Comparison of ENCODE assay signal across 24 cellular contexts in the genomic region with DNA sequence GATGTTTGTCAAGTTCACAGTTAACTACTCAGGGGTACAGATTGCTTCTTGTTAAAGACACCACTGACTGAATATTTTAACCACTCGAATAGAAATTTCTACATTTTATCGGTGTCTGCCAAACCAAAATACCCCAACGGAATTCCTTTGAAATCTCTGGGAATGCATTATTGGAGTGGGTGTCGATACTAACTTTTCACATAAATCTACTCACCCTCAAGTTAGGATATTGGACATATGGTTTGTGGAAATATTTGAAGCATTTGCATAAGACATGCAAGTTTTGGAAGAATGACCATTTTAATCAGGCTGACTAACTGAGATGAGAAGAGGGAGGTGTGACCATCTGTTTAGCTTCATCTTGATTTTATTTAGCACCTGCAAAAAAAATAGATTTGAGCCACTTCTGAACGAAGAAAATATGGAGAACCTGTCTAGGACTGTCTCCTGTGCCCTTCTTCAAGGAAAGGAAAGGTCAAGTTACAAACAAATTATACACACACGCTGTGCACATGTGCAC.
"Had no signal": no experiment of that assay in that cellular context is flagged by ENCODE, and none has a peak within 500 bp of the region (broad histone marks: within the 10 kb centered on the region; RNA-seq: fewer than 3 reads in every experiment).

No MANE protein-coding gene starts in this region.

- H3K36me3 Mint-ChIP-seq: activated naive CD8-positive, alpha-beta T cell; stimulated activated effector memory CD8-positive, alpha-beta T cell treated with anti-CD3 and anti-CD28 coated beads, Interleukin-12 subunit alpha, Interleukin-12 subunit beta, amount 100 ng/mL, for 72 hours had no signal

- H3K27ac ChIP-seq: body of pancreas, cardiac muscle cell, gastrocnemius medialis, neutrophil, pancreas, suprapubic skin, tibial nerve, WERI-Rb-1 had no signal

- H3K4me1 Mint-ChIP-seq: nephron; stimulated activated naive CD8-positive, alpha-beta T cell treated with anti-CD3 and anti-CD28 coated beads, Interleukin-15, amount 100 ng/mL, for 72 hours had no signal

- ATAC-seq: activated T-cell treated with anti-CD3 and anti-CD28 coated beads, Interleukin-2, amount 50 U/mL, for 4 hours; body of pancreas; gastrocnemius medialis; pancreas; right cardiac atrium; stimulated activated effector memory CD8-positive, alpha-beta T cell treated with anti-CD3 and anti-CD28 coated beads, Interleukin-12 subunit alpha, Interleukin-12 subunit beta, amount 100 ng/mL, for 72 hours; stimulated activated naive CD8-positive, alpha-beta T cell treated with anti-CD3 and anti-CD28 coated beads, Interleukin-15, amount 100 ng/mL, for 72 hours had no signal

- H3K27ac Mint-ChIP-seq: activated naive CD8-positive, alpha-beta T cell; activated T-helper 2 cell treated with anti-CD3 and anti-CD28 coated beads, Interferon-gamma antibody, Interleukin-2, Interleukin-4, amounts not matched to agents 10 μg/mL and 5 μg/mL and 100 μg/mL, durations not matched to agents 14 hours and 24 hours and 36 hours; nephron; stimulated activated naive CD8-positive, alpha-beta T cell treated with anti-CD3 and anti-CD28 coated beads, Interleukin-15, amount 100 ng/mL, for 72 hours had no signal

- H3K27me3 Mint-ChIP-seq: activated naive CD8-positive, alpha-beta T cell had no signal

- H3K4me3 ChIP-seq: body of pancreas, cardiac muscle cell, gastrocnemius medialis, pancreas, suprapubic skin, tibial nerve had no signal

- H3K4me3 Mint-ChIP-seq: activated naive CD8-positive, alpha-beta T cell; activated T-cell treated with anti-CD3 and anti-CD28 coated beads, Interleukin-2, amount 50 U/mL, for 4 hours; nephron; stimulated activated effector memory CD8-positive, alpha-beta T cell treated with anti-CD3 and anti-CD28 coated beads, Interleukin-12 subunit alpha, Interleukin-12 subunit beta, amount 100 ng/mL, for 72 hours; stimulated activated naive CD8-positive, alpha-beta T cell treated with anti-CD3 and anti-CD28 coated beads, Interleukin-15, amount 100 ng/mL, for 72 hours had no signal

- DNase-seq: activated CD4-positive, CD25-positive, alpha-beta regulatory T cell treated with anti-CD3 and anti-CD28 coated beads, Interleukin-2, amount 50 U/mL, for 72 hours; activated CD8-positive, alpha-beta memory T cell treated with anti-CD3 and anti-CD28 coated beads for 24 hours; activated CD8-positive, alpha-beta memory T cell treated with anti-CD3 and anti-CD28 coated beads, Interleukin-2, amount 50 U/mL, for 4 hours; activated naive CD4-positive, alpha-beta T cell; activated T-cell treated with anti-CD3 and anti-CD28 coated beads, Interleukin-2, amount 50 U/mL, for 4 hours; body of pancreas; cortex of kidney; gastrocnemius medialis; hippocampal formation; midbrain; pancreas; right cardiac atrium; stimulated activated CD4-positive, alpha-beta T cell treated with anti-CD3 and anti-CD28 coated beads, Interleukin-2, amount 100 ng/mL, for 24 hours; stimulated activated naive CD8-positive, alpha-beta T cell treated with anti-CD3 and anti-CD28 coated beads, Interleukin-15, amount 100 ng/mL, for 72 hours; T-helper 1 cell; WERI-Rb-1 had no signal

- H3K9me3 Mint-ChIP-seq: activated T-cell treated with anti-CD3 and anti-CD28 coated beads, Interleukin-2, amount 50 U/mL, for 4 hours; activated T-helper 2 cell treated with anti-CD3 and anti-CD28 coated beads, Interferon-gamma antibody, Interleukin-2, Interleukin-4, amounts not matched to agents 10 μg/mL and 5 μg/mL and 100 μg/mL, durations not matched to agents 14 hours and 24 hours and 36 hours; stimulated activated effector memory CD8-positive, alpha-beta T cell treated with anti-CD3 and anti-CD28 coated beads, Interleukin-12 subunit alpha, Interleukin-12 subunit beta, amount 100 ng/mL, for 72 hours; stimulated activated naive CD8-positive, alpha-beta T cell treated with anti-CD3 and anti-CD28 coated beads, Interleukin-15, amount 100 ng/mL, for 72 hours had no signal
